ENCODE assay signal across 8 cellular contexts in the genomic region with DNA sequence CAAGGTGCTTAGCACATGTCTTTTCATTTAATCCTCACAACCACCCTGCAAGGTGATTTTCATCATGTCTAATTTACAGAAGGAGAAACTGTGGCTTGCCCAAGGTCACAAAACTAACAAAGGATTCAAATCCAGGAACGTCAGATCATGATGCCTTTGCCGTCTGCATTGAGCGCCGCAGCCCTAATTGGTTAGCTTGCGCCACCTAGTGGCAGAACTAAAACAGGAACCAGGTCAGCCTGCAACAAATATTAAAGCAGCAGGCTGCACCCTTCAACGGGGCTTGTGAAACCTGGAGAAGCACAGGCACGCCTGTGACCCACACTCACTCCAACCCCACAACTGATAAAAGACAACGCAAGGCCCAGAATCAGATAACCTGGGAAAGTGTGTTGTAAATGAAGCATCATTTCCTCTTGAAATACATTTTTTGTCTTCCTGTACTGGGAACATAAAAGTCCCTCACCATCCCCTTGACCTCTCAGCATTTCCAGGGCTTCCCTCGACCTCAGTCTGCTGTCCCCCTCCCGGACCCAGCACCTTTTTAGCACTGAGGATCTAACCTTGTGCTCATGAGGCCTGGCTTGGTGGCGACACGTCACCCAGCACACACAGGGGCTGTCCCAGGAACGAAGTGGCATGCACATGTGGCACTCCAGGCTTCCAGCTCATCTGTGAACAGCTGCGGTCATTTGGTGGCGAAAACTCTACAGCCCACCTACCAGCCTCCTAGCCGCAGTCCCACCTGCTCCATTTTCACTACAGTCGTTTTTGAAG. TPM values are rescaled to one million over a fixed set of nuclear protein-coding genes. Genes with fewer than 3 reads are reported as not detected.
DNase-seq lines count a peak whose midpoint lies in the region; ATAC-seq lines count a peak whose summit lies in the region.

No MANE protein-coding gene starts in this region.

- H3K9ac ChIP-seq in mesendoderm (ENCODE audit: low read length), result no peak overlapping the region

- no peaks in the 10 kb centered on the region for H3K27me3 Mint-ChIP-seq in activated CD4-positive, alpha-beta memory T cell treated with anti-CD3 and anti-CD28 coated beads for 36 hours

- no peaks in the 10 kb centered on the region for H3K79me2 ChIP-seq in mesendoderm (ENCODE audit: control insufficient read depth, insufficient read depth, low read length)

- no peak overlapping the region for H3K27ac Mint-ChIP-seq in activated CD4-positive, alpha-beta memory T cell treated with anti-CD3 and anti-CD28 coated beads for 36 hours

- no peak overlapping the region for H2BK5ac ChIP-seq in mesendoderm (ENCODE audit: low read length)

- no peak overlapping the region for H3K4me3 Mint-ChIP-seq in activated CD4-positive, alpha-beta memory T cell treated with anti-CD3 and anti-CD28 coated beads for 36 hours

- H2BK15ac ChIP-seq in mesendoderm (replicated peaks; ENCODE audit: low read depth), result no peak overlapping the region

- CTCF ChIA-PET in activated CD4-positive, alpha-beta memory T cell treated with anti-CD3 and anti-CD28 coated beads for 36 hours (lab: Charles Lee), result interaction anchor here (0.7 to 2.5 kb wide), 14 partner anchors 11 to 521 kb away, joined by 3 to 30 read pairs (median 4); partner anchors contain the start of genes DPH3 and OXNAD1

- H3K4me3 ChIP-seq in mesendoderm (ENCODE audit: low read length), result no peak overlapping the region

- no peak overlapping the region for H4K5ac ChIP-seq in mesendoderm (ENCODE audit: low read length)

- no peak overlapping the region for H4K8ac ChIP-seq in mesendoderm (ENCODE audit: low read depth, low read length)

- no peak overlapping the region for H2AK5ac ChIP-seq in mesendoderm (ENCODE audit: low read length)

- no peak overlapping the region for H3K56ac ChIP-seq in mesendoderm (ENCODE audit: low read length)

- POLR2A ChIA-PET in activated CD4-positive, alpha-beta memory T cell treated with anti-CD3 and anti-CD28 coated beads for 36 hours (lab: Charles Lee), result no interaction called here

- no peaks in the 10 kb centered on the region for H3K9me3 Mint-ChIP-seq in activated CD4-positive, alpha-beta memory T cell treated with anti-CD3 and anti-CD28 coated beads for 36 hours

- no peak overlapping the region for H3K23ac ChIP-seq in mesendoderm (ENCODE audit: low read length)

- H3K36me3 ChIP-seq in mesendoderm (ENCODE audit: control insufficient read depth, insufficient read depth, low read length), result no peaks in the 10 kb centered on the region

- ATAC-seq in GM19438 (IDR thresholded peaks at IDR 0.05; ENCODE audit: low read depth, unreplicated experiment), result peak; percentile 84
- peak; percentile 69 for ATAC-seq in HG03520 (IDR thresholded peaks at IDR 0.05; ENCODE audit: unreplicated experiment)

- H3K4me2 ChIP-seq in mesendoderm (ENCODE audit: low read length), result no peak overlapping the region

- H3K79me1 ChIP-seq in mesendoderm (ENCODE audit: low read length), result no peaks in the 10 kb centered on the region

- no peak overlapping the region for H3K4ac ChIP-seq in mesendoderm (ENCODE audit: low read depth, low read length)

- H3K4me1 Mint-ChIP-seq in activated CD4-positive, alpha-beta memory T cell treated with anti-CD3 and anti-CD28 coated beads for 36 hours (ENCODE audit: low read depth), result peaks cover 17% of the 10 kb centered on the region

- H3K18ac ChIP-seq in mesendoderm (ENCODE audit: low read length), result no peak overlapping the region

- no peak overlapping the region for H3K27ac ChIP-seq in mesendoderm (ENCODE audit: low read depth, low read length)

- no peak overlapping the region for H2BK120ac ChIP-seq in mesendoderm (ENCODE audit: low read depth, low read length)

- intact Hi-C loops in activated CD4-positive, alpha-beta memory T cell treated with anti-CD3 and anti-CD28 coated beads for 36 hours (cut with micrococcal nuclease), result loop anchor here (1.0 to 10.0 kb wide), 7 partner anchors 35 to 1043 kb away; partner anchors contain the start of gene CAPN7

- H3K27me3 ChIP-seq in mesendoderm (ENCODE audit: insufficient read depth, low read length, poor library complexity), result no peaks in the 10 kb centered on the region

- no peaks in the 10 kb centered on the region for H3K4me1 ChIP-seq in mesendoderm (ENCODE audit: control insufficient read depth, low read depth, low read length)

- peak; percentile 45 for DNase-seq in CMK (ENCODE audit: low read depth)
- DNase-seq in NCI-H748 treated with DMSO at 0.1 percent for 48 hours (lab: John Stamatoyannopoulos, UW), result peak; percentile 45
- DNase-seq in activated CD4-positive, alpha-beta memory T cell treated with anti-CD3 and anti-CD28 coated beads for 36 hours, result peak; percentile 84
- peak; percentile 68 for DNase-seq in effector CD8-positive, alpha-beta T cell (lab: John Stamatoyannopoulos, UW)
- peak; percentile 78 for DNase-seq in mesendoderm
- peak; percentile 23 to 45 for DNase-seq in stimulated activated CD8-positive, alpha-beta memory T cell treated with anti-CD3 and anti-CD28 coated beads, Interleukin-15, amount 100 ng/mL, for 4 hours (ENCODE audit: low read depth in 2 of 2)

- H3K36me3 Mint-ChIP-seq in activated CD4-positive, alpha-beta memory T cell treated with anti-CD3 and anti-CD28 coated beads for 36 hours, result no peaks in the 10 kb centered on the region

- WGBS in mesendoderm (ENCODE audit: extremely low coverage, insufficient coverage, low lambda C conversion rate), result no CpG with 5 or more reads among the region's 17 CpGs

RNA-seq across cellular contexts. Expression of gene DPH3, which starts 17.3 kb away (rescaled TPM):
- 10 to 100 TPM; 23.4 TPM for total RNA-seq in activated CD4-positive, alpha-beta memory T cell treated with anti-CD3 and anti-CD28 coated beads for 36 hours
- polyA plus RNA-seq in mesendoderm (2013, experiment 1 of 2), result 34.8 TPM
- polyA plus RNA-seq in mesendoderm (2013, experiment 2 of 2), result 35.0 TPM

RNA-seq across cellular contexts. Expression of gene OXNAD1, which starts 17.5 kb away (rescaled TPM):
- 10 to 100 TPM; 23.5 to 24.0 TPM for total RNA-seq in activated CD4-positive, alpha-beta memory T cell treated with anti-CD3 and anti-CD28 coated beads for 36 hours
- 13.8 TPM for polyA plus RNA-seq in mesendoderm (2013, experiment 1 of 2)
- polyA plus RNA-seq in mesendoderm (2013, experiment 2 of 2), result 13.2 TPM

Comparison
In these comparisons a context has a peak if more than half of its experiments do, and no peak if none do; other contexts are left out.
1. DNase-seq: peak in every context shown above with its lines; median percentile 84 in activated CD4-positive, alpha-beta memory T cell treated with anti-CD3 and anti-CD28 coated beads for 36 hours; 78 in mesendoderm; 68 in effector CD8-positive, alpha-beta T cell; 45 in CMK; 45 in NCI-H748 treated with DMSO at 0.1 percent for 48 hours; 34 in stimulated activated CD8-positive, alpha-beta memory T cell treated with anti-CD3 and anti-CD28 coated beads, Interleukin-15, amount 100 ng/mL, for 4 hours.